ENCODE assay signal across 19 cellular contexts in genomic region chr17:42782402-42783061, GRCh38. TPM values are rescaled to one million over a fixed set of nuclear protein-coding genes. Genes with fewer than 3 reads are reported as not detected.
DNase-seq lines count a peak whose midpoint lies in the region; ATAC-seq, FAIRE-seq and TF ChIP-seq lines count a peak whose summit lies in the region.
"Had no signal": no experiment of that assay in that cellular context is flagged by ENCODE, and none has a peak within 500 bp of the region (broad histone marks: within the 10 kb centered on the region; RNA-seq: fewer than 3 reads in every experiment).

No MANE protein-coding gene starts in this region.

- H3K36me3 ChIP-seq in ES-I3 (ENCODE audit: insufficient read depth, low read length): no peaks in the 10 kb centered on the region; the same call in 1 of the 2 replicates

- DNase-seq in fibroblast of mammary gland (ENCODE audit: low read depth) (no peak), sciatic nerve (ENCODE audit: low spot score) (no peak), omental fat pad (ENCODE audit: low spot score) (no peak), GM12891 (ENCODE audit: insufficient read length, low spot score) (no peak)
- DNase-seq: activated CD4-positive, alpha-beta T cell treated with anti-CD3 and anti-CD28 coated beads for 36 hours; NCI-H1436 treated with DMSO at 0.1 percent for 48 hours; SHP77 treated with DMSO at 0.1 percent for 48 hours; stimulated activated CD4-positive, alpha-beta T cell treated with anti-CD3 and anti-CD28 coated beads, Interleukin-1b, Interleukin-23, amount 100 ng/mL, for 48 hours; tibial artery had no signal

- no peak for FAIRE-seq in GM12891 (lab: Jason Lieb, UNC)
- FAIRE-seq: endometrium had no signal

- no peak for TF ChIP-seq CTCF in fibroblast of mammary gland (conservative IDR thresholded peaks at IDR 0.05; ENCODE audit: control insufficient read depth, insufficient read depth, low read depth, low read length)
- TF ChIP-seq CTCF in omental fat pad (IDR thresholded peaks at IDR 0.05): no peak

- ATAC-seq in activated T-helper 17 cell treated with anti-CD3 and anti-CD28 coated beads, Interleukin-2, amount 50 U/mL, for 72 hours (replicated peaks): peak; percentile 7
- peak; percentile 2 for ATAC-seq in sciatic nerve
- ATAC-seq in HG02885 (IDR thresholded peaks at IDR 0.05; ENCODE audit: poor library complexity, unreplicated experiment): no peak
- ATAC-seq in HG03521 (IDR thresholded peaks at IDR 0.05; ENCODE audit: unreplicated experiment): no peak
- no peak for ATAC-seq in omental fat pad (ENCODE audit: low FRiP score)
- ATAC-seq: activated CD4-positive, alpha-beta T cell treated with anti-CD3 and anti-CD28 coated beads for 36 hours had no signal

- H3K27me3 Mint-ChIP-seq in activated T-helper 17 cell treated with anti-CD3 and anti-CD28 coated beads, Interleukin-2, amount 50 U/mL, for 72 hours: peaks cover 44% of the 10 kb centered on the region

- intact Hi-C loops in sciatic nerve (cut with DNase I): loop anchor here (5.0 kb wide), 1 partner anchor 820 kb away; no protein-coding TSS in a partner anchor

- H3K27ac Mint-ChIP-seq in activated T-helper 17 cell treated with anti-CD3 and anti-CD28 coated beads, Interleukin-2, amount 50 U/mL, for 72 hours: no peak overlapping the region
- H3K27ac Mint-ChIP-seq: activated CD4-positive, alpha-beta T cell treated with anti-CD3 and anti-CD28 coated beads for 36 hours; activated naive CD4-positive, alpha-beta T cell treated with anti-CD3 and anti-CD28 coated beads, Interleukin-2, amount 50 U/mL, for 24 hours had no signal

- peaks cover 32% of the 10 kb centered on the region for H3K36me3 Mint-ChIP-seq in activated T-helper 17 cell treated with anti-CD3 and anti-CD28 coated beads, Interleukin-2, amount 50 U/mL, for 72 hours (ENCODE audit: low read depth)

- no peaks in the 10 kb centered on the region for H3K9me3 ChIP-seq in ES-I3 (ENCODE audit: control insufficient read depth, insufficient read depth, low read length)
- H3K9me3 ChIP-seq: tibial artery had no signal

- H3K9ac ChIP-seq in ES-I3 (ENCODE audit: low read depth, low read length): peak overlapping the region; percentile 66; the same call in 1 of the 2 replicates

- peaks cover 28% of the 10 kb centered on the region for H3K4me1 ChIP-seq in ES-I3 (ENCODE audit: insufficient read depth, low read length)

- H3K9me3 Mint-ChIP-seq in activated T-helper 17 cell treated with anti-CD3 and anti-CD28 coated beads, Interleukin-2, amount 50 U/mL, for 72 hours: no peaks in the 10 kb centered on the region
- H3K9me3 Mint-ChIP-seq: activated naive CD4-positive, alpha-beta T cell treated with anti-CD3 and anti-CD28 coated beads, Interleukin-2, amount 50 U/mL, for 24 hours had no signal

- no peak overlapping the region for H3K4me3 Mint-ChIP-seq in activated T-helper 17 cell treated with anti-CD3 and anti-CD28 coated beads, Interleukin-2, amount 50 U/mL, for 72 hours
- H3K4me3 Mint-ChIP-seq: activated CD4-positive, alpha-beta T cell treated with anti-CD3 and anti-CD28 coated beads for 36 hours; activated naive CD4-positive, alpha-beta T cell treated with anti-CD3 and anti-CD28 coated beads, Interleukin-2, amount 50 U/mL, for 24 hours had no signal

- TF ChIP-seq POLR2A in GM12891 (IDR thresholded peaks at IDR 0.05; ENCODE audit: low read depth, low read length): no peak

- H3K4me3 ChIP-seq in fibroblast of mammary gland (ENCODE audit: control insufficient read depth, low read depth, low read length): peak overlapping the region; percentile 64
- H3K4me3 ChIP-seq: tibial artery had no signal

- peaks cover 22% of the 10 kb centered on the region for H3K4me1 Mint-ChIP-seq in activated T-helper 17 cell treated with anti-CD3 and anti-CD28 coated beads, Interleukin-2, amount 50 U/mL, for 72 hours

TF ChIP-seq in GM12891, 5 proteins besides CTCF, POLR2A, EP300 and RAD21:
- TF ChIP-seq SPI1 (IDR thresholded peaks at IDR 0.05; ENCODE audit: low read depth, low read length) (no peak), POLR2AphosphoS5 (IDR thresholded peaks at IDR 0.05; ENCODE audit: low read depth, low read length) (no peak)

RNA-seq across cellular contexts. Expression of gene WNK4, which starts 2.1 kb away (rescaled TPM):
- 1 to 10 TPM in 1 of 2 donors, under 1 TPM in 1; 0.41 to 1.5 TPM for total RNA-seq in activated T-helper 17 cell treated with anti-CD3 and anti-CD28 coated beads, Interleukin-2, amount 50 U/mL, for 72 hours
- total RNA-seq in sciatic nerve (1.4 TPM), omental fat pad (1 to 10 TPM in 2 of 4 donors, under 1 TPM in 2; 0.50 to 3.9 (median 1.4) TPM)
- 0.05 TPM for polyA plus RNA-seq in GM12891 (2012; ENCODE audit: low read depth, missing spikeins)
- total RNA-seq: cardiac septum, LHCN-M2, myocyte had no signal

RNA-seq across cellular contexts. Expression of gene VPS25, which starts 9.3 kb away (rescaled TPM):
- 10 to 100 TPM; 39.3 to 47.5 TPM for total RNA-seq in activated T-helper 17 cell treated with anti-CD3 and anti-CD28 coated beads, Interleukin-2, amount 50 U/mL, for 72 hours
- 24.8 TPM for total RNA-seq in sciatic nerve
- total RNA-seq in omental fat pad: 10 to 100 TPM; 44.3 to 53.4 (median 48.4) TPM
- polyA plus RNA-seq in GM12891 (2012; ENCODE audit: low read depth, missing spikeins): 101 TPM

RNA-seq across cellular contexts. Expression of gene COA3, which starts 16.0 kb away (rescaled TPM):
- 10 to 100 TPM; 18.6 to 31.2 TPM for total RNA-seq in activated T-helper 17 cell treated with anti-CD3 and anti-CD28 coated beads, Interleukin-2, amount 50 U/mL, for 72 hours
- total RNA-seq in sciatic nerve (36.1 TPM), omental fat pad (10 to 100 TPM; 39.9 to 82.7 (median 71.2) TPM)
- 55.4 TPM for polyA plus RNA-seq in GM12891 (2012; ENCODE audit: low read depth, missing spikeins)

RNA-seq across cellular contexts. Expression of gene CNTD1, which starts 16.1 kb away (rescaled TPM):
- total RNA-seq in activated T-helper 17 cell treated with anti-CD3 and anti-CD28 coated beads, Interleukin-2, amount 50 U/mL, for 72 hours: under 1 TPM in 1 of 2 donors, not detected in 1; 0.24 TPM
- total RNA-seq in sciatic nerve (1.1 TPM), omental fat pad (1 to 10 TPM in 1 of 4 donors, under 1 TPM in 1, not detected in 2; 0.09 to 2.9 TPM)
- polyA plus RNA-seq in GM12891 (2012; ENCODE audit: low read depth, missing spikeins): 0.63 TPM
- total RNA-seq: activated CD4-positive, alpha-beta T cell treated with anti-CD3 and anti-CD28 coated beads for 36 hours; cardiac septum; LHCN-M2; myocyte had no signal

RNA-seq across cellular contexts. Expression of gene RAMP2, which starts 21.5 kb away (rescaled TPM):
- total RNA-seq in activated T-helper 17 cell treated with anti-CD3 and anti-CD28 coated beads, Interleukin-2, amount 50 U/mL, for 72 hours: not detected
- total RNA-seq in sciatic nerve (67.5 TPM), omental fat pad (10 to 100 TPM; 51.3 to 90.6 (median 68.1) TPM)
- polyA plus RNA-seq in GM12891 (2012; ENCODE audit: low read depth, missing spikeins): 0.74 TPM
- total RNA-seq: activated CD4-positive, alpha-beta T cell treated with anti-CD3 and anti-CD28 coated beads for 36 hours; myocyte; renal cortical epithelial cell had no signal

Comparison
In these comparisons a context has a peak if more than half of its experiments do, and no peak if none do; other contexts are left out.
1. ATAC-seq: peak in activated T-helper 17 cell treated with anti-CD3 and anti-CD28 coated beads, Interleukin-2, amount 50 U/mL, for 72 hours (single experiment) and sciatic nerve (single experiment); none in HG02885 (single experiment), HG03521 (single experiment) and omental fat pad (single experiment).